ENCODE assay signal across 37 cellular contexts in genomic region chr9:95985656-95986055, GRCh38.
"Had no signal": no experiment of that assay in that cellular context is flagged by ENCODE, and none has a peak within 500 bp of the region (broad histone marks: within the 10 kb centered on the region; RNA-seq: fewer than 3 reads in every experiment).

No MANE protein-coding gene starts in this region.

- H3K4me3 Mint-ChIP-seq: activated CD4-positive, alpha-beta memory T cell treated with anti-CD3 and anti-CD28 coated beads, Interleukin-2, amount 10 ng/mL, durations not matched to agents 7 days and 5 days; activated CD8-positive, alpha-beta memory T cell treated with anti-CD3 and anti-CD28 coated beads, Interleukin-2, amount 10 ng/mL, durations not matched to agents 7 days and 5 days; activated naive CD8-positive, alpha-beta T cell treated with anti-CD3 and anti-CD28 coated beads for 36 hours; activated T-cell treated with anti-CD3 and anti-CD28 coated beads, Interleukin-2, amount 50 U/mL, for 72 hours; activated T-helper 17 cell treated with anti-CD3 and anti-CD28 coated beads, Interleukin-2, amount 50 U/mL, for 72 hours had no signal

- H3K4me1 ChIP-seq: ascending aorta had no signal

- H3K27ac ChIP-seq: ascending aorta, cardiac muscle cell, Peyer's patch, RWPE1, SJCRH30, SK-N-MC, WERI-Rb-1 had no signal

- H3K4me3 ChIP-seq: ascending aorta, cardiac muscle cell, MG63, Peyer's patch, SJCRH30, SK-N-MC had no signal

- H3K27me3 Mint-ChIP-seq: activated CD4-positive, alpha-beta memory T cell treated with anti-CD3 and anti-CD28 coated beads, Interleukin-2, amount 10 ng/mL, durations not matched to agents 7 days and 5 days; activated CD8-positive, alpha-beta memory T cell treated with anti-CD3 and anti-CD28 coated beads, Interleukin-2, amount 10 ng/mL, durations not matched to agents 7 days and 5 days; activated naive CD8-positive, alpha-beta T cell treated with anti-CD3 and anti-CD28 coated beads for 36 hours; activated T-helper 17 cell treated with anti-CD3 and anti-CD28 coated beads, Interleukin-2, amount 50 U/mL, for 72 hours had no signal

- DNase-seq: activated CD4-positive, alpha-beta memory T cell treated with anti-CD3 and anti-CD28 coated beads, Interleukin-2, amount 10 ng/mL, durations not matched to agents 7 days and 5 days; activated CD4-positive, alpha-beta T cell treated with anti-CD3 and anti-CD28 coated beads for 1 hour; activated CD4-positive, alpha-beta T cell treated with anti-CD3 and anti-CD28 coated beads for 48 hours; activated CD4-positive, CD25-positive, alpha-beta regulatory T cell; activated CD8-positive, alpha-beta memory T cell treated with anti-CD3 and anti-CD28 coated beads for 24 hours; activated CD8-positive, alpha-beta memory T cell treated with anti-CD3 and anti-CD28 coated beads, Interleukin-2, amount 10 ng/mL, durations not matched to agents 7 days and 5 days; activated CD8-positive, alpha-beta memory T cell treated with anti-CD3 and anti-CD28 coated beads, Interleukin-2, amount 50 U/mL, for 48 hours; activated effector memory CD4-positive, alpha-beta T cell treated with anti-CD3 and anti-CD28 coated beads, Interleukin-2, amount 50 U/mL, for 16 hours; activated naive CD4-positive, alpha-beta T cell; activated naive CD4-positive, alpha-beta T cell treated with anti-CD3 and anti-CD28 coated beads, Interleukin-2, amount 50 U/mL, for 16 hours; activated naive CD8-positive, alpha-beta T cell treated with anti-CD3 and anti-CD28 coated beads for 36 hours; activated T-cell treated with anti-CD3 and anti-CD28 coated beads, Interleukin-2, amount 50 U/mL, for 72 hours; amygdala; Kasumi-1; KG1; MG63; MV-4-11; NCI-H1105; NCI-H1417 treated with DMSO at 0.1 percent for 48 hours; NCI-H187 treated with DMSO at 0.1 percent for 48 hours; NCI-H2081; NCI-H2171 treated with DMSO at 0.1 percent for 48 hours; NCI-H226; NCI-H510A; NCI-H526; NCI-H748 treated with DMSO at 0.1 percent for 48 hours; NK-92 treated with Interleukin-12 subunit alpha and Interleukin-12 subunit beta, amount 100 ng/mL, for 24 hours; Peyer's patch; SHP77; SJCRH30; T1000; WERI-Rb-1 had no signal

- H3K27me3 ChIP-seq: ascending aorta, cardiac muscle cell, MG63, Peyer's patch, SJCRH30 had no signal

- H3K9me3 Mint-ChIP-seq: activated T-cell treated with anti-CD3 and anti-CD28 coated beads, Interleukin-2, amount 50 U/mL, for 72 hours; activated T-helper 17 cell treated with anti-CD3 and anti-CD28 coated beads, Interleukin-2, amount 50 U/mL, for 72 hours had no signal

- ATAC-seq: activated CD8-positive, alpha-beta memory T cell treated with anti-CD3 and anti-CD28 coated beads, Interleukin-2, amount 10 ng/mL, durations not matched to agents 7 days and 5 days; activated T-helper 17 cell treated with anti-CD3 and anti-CD28 coated beads, Interleukin-2, amount 50 U/mL, for 72 hours had no signal

- H3K4me1 Mint-ChIP-seq: activated T-helper 17 cell treated with anti-CD3 and anti-CD28 coated beads, Interleukin-2, amount 50 U/mL, for 72 hours had no signal

- H3K36me3 ChIP-seq: cardiac muscle cell had no signal

- H3K9me3 ChIP-seq: ascending aorta, MG63, Peyer's patch had no signal
